ENCODE assay signal across 23 cellular contexts in genomic region chr15:50945725-50946124, GRCh38. TPM values are rescaled to one million over a fixed set of nuclear protein-coding genes. Genes with fewer than 3 reads are reported as not detected.
DNase-seq lines count a peak whose midpoint lies in the region; ATAC-seq and TF ChIP-seq lines count a peak whose summit lies in the region.
"Had no signal": no experiment of that assay in that cellular context is flagged by ENCODE, and none has a peak within 500 bp of the region (broad histone marks: within the 10 kb centered on the region; RNA-seq: fewer than 3 reads in every experiment).

No MANE protein-coding gene starts in this region.

- H3K27ac ChIP-seq in brain microvascular endothelial cell: no peak overlapping the region
- H3K27ac ChIP-seq in trophoblast cell (ENCODE audit: low read depth, low read length): no peak overlapping the region
- H3K27ac ChIP-seq: cardiac muscle cell, dorsolateral prefrontal cortex, epithelial cell of prostate, thoracic aorta, VCaP had no signal

- H2BK5ac ChIP-seq in trophoblast cell (ENCODE audit: low read depth, low read length, poor library complexity): no peak overlapping the region

- H3K9ac ChIP-seq in trophoblast cell (ENCODE audit: low read length): no peak overlapping the region

- no peak overlapping the region for H3K18ac ChIP-seq in trophoblast cell (ENCODE audit: low read length)

- H3K23ac ChIP-seq in trophoblast cell (ENCODE audit: low read length): no peak overlapping the region

- H3K79me2 ChIP-seq in trophoblast cell (ENCODE audit: control insufficient read depth, insufficient read depth, low read length, poor library complexity): no peaks in the 10 kb centered on the region

- no peaks in the 10 kb centered on the region for H3K4me1 ChIP-seq in trophoblast cell (ENCODE audit: control insufficient read depth in 1 of 2, insufficient read depth in 2 of 2, low read length in 2 of 2)

- no peaks in the 10 kb centered on the region for H3K9me3 ChIP-seq in trophoblast cell (ENCODE audit: insufficient read depth, low read depth, low read length)
- H3K9me3 ChIP-seq: thoracic aorta had no signal

- H3K14ac ChIP-seq in trophoblast cell (ENCODE audit: low read length): no peak overlapping the region

- H3K4me2 ChIP-seq in trophoblast cell (ENCODE audit: low read length): no peak overlapping the region

- H3K4ac ChIP-seq in trophoblast cell (ENCODE audit: low read depth, low read length): no peak overlapping the region

- no CpG with 5 or more reads among the region's 3 CpGs for WGBS in trophoblast cell (ENCODE audit: extremely low coverage, insufficient coverage, insufficient read length)

- H3K4me3 ChIP-seq in brain microvascular endothelial cell (ENCODE audit: low read depth, low read length) (no peak overlapping the region), trophoblast cell (ENCODE audit: low read depth, low read length) (no peak overlapping the region)
- H3K4me3 ChIP-seq: cardiac muscle cell, dorsolateral prefrontal cortex, thoracic aorta had no signal

- H2AK5ac ChIP-seq in trophoblast cell (ENCODE audit: low read length): no peak overlapping the region

- no peak overlapping the region for H2BK120ac ChIP-seq in trophoblast cell (ENCODE audit: insufficient read depth, low read length, poor library complexity)

- ATAC-seq in GM21367 (IDR thresholded peaks at IDR 0.05; ENCODE audit: unreplicated experiment) (no peak), left cardiac atrium (no peak)

- H4K8ac ChIP-seq in trophoblast cell (ENCODE audit: low read depth, low read length): no peak overlapping the region

- H3K27me3 ChIP-seq in brain microvascular endothelial cell (replicated peaks): no peaks in the 10 kb centered on the region
- H3K27me3 ChIP-seq in trophoblast cell (ENCODE audit: insufficient read depth, low read length): no peaks in the 10 kb centered on the region
- H3K27me3 ChIP-seq: cardiac muscle cell, dorsolateral prefrontal cortex had no signal

- no peak overlapping the region for H4K12ac ChIP-seq in trophoblast cell (ENCODE audit: low read depth, low read length)

- peak; percentile 53 for DNase-seq in ELR (ENCODE audit: low read depth)
- peak; percentile 4 for DNase-seq in M059J (ENCODE audit: low read depth)
- peak; percentile 34 for DNase-seq in brain microvascular endothelial cell
- DNase-seq in lung microvascular endothelial cell (ENCODE audit: low read depth in 2 of 2): peak; percentile 11 to 67
- no peak for DNase-seq in left cardiac atrium
- DNase-seq in trophoblast cell: no peak
- DNase-seq in COR-L47 (lab: John Stamatoyannopoulos, UW): no peak
- DNase-seq: activated CD8-positive, alpha-beta memory T cell treated with anti-CD3 and anti-CD28 coated beads, Interleukin-2, amount 50 U/mL, for 4 hours; activated effector memory CD4-positive, alpha-beta T cell treated with anti-CD3 and anti-CD28 coated beads, Interleukin-2, amount 50 U/mL, for 16 hours; CD4-positive, alpha-beta T cell; dorsolateral prefrontal cortex; GOT3; NCI-H1417 treated with DMSO at 0.1 percent for 48 hours; NCI-H526 treated with DMSO at 0.1 percent for 48 hours; nephron progenitor cell; Right ventricle myocardium superior; stimulated activated CD4-positive, alpha-beta T cell treated with anti-CD3 and anti-CD28 coated beads, Interleukin-1b, Interleukin-23, amount 100 ng/mL, for 48 hours; stimulated activated naive CD4-positive, alpha-beta T cell had no signal

- no peak for TF ChIP-seq CTCF in brain microvascular endothelial cell (IDR thresholded peaks at IDR 0.05; ENCODE audit: low read depth, low read length, missing control alignments)

- H3K36me3 ChIP-seq in brain microvascular endothelial cell (replicated peaks) (peaks cover 6% of the 10 kb centered on the region), trophoblast cell (ENCODE audit: control insufficient read depth in 1 of 2, insufficient read depth in 2 of 2, low read length in 2 of 2) (peaks cover 3% of the 10 kb centered on the region in 2 experiments)

- H3K79me1 ChIP-seq in trophoblast cell (ENCODE audit: low read length): no peaks in the 10 kb centered on the region

- H4K91ac ChIP-seq in trophoblast cell (ENCODE audit: low read depth, low read length): no peak overlapping the region

- no peak overlapping the region for H2AFZ ChIP-seq in trophoblast cell (ENCODE audit: insufficient read depth, low read length, poor library complexity)

- in situ Hi-C loops in brain microvascular endothelial cell (cut with HindIII; ENCODE audit: low pct_ligation_motif_present, low sequenced_read_pairs): no loop called here

- intact Hi-C loops in left cardiac atrium (cut with DNase I): loop anchor here in 1 of 2 donors (10.0 kb wide), 1 partner anchor 149 kb away; the partner anchor contains the start of gene TNFAIP8L3

- H2BK12ac ChIP-seq in trophoblast cell (ENCODE audit: low read length): no peak overlapping the region

RNA-seq across cellular contexts. Expression of gene AP4E1, which starts 37.2 kb away (rescaled TPM):
- 9.5 and 13.9 TPM in 2 replicates for total RNA-seq in M059J (2014; rRNA removed; shearing (Covaris generic))
- total RNA-seq in lung microvascular endothelial cell: 6.5 and 10.1 TPM in 2 replicates
- total RNA-seq in left cardiac atrium: 1 to 10 TPM; 6.3 to 9.9 TPM
- 5.0 and 5.4 TPM in 2 replicates for polyA plus RNA-seq in trophoblast cell (2013)

Comparison
In these comparisons a context has a peak if more than half of its experiments do, and no peak if none do; other contexts are left out.
1. DNase-seq: peak in ELR (single experiment), M059J (single experiment), brain microvascular endothelial cell (single experiment) and lung microvascular endothelial cell (2 of 2); none in left cardiac atrium (single experiment), trophoblast cell (0 of 2) and COR-L47 (single experiment).